9 cellular contexts compared by ENCODE assay signal in the genomic region with DNA sequence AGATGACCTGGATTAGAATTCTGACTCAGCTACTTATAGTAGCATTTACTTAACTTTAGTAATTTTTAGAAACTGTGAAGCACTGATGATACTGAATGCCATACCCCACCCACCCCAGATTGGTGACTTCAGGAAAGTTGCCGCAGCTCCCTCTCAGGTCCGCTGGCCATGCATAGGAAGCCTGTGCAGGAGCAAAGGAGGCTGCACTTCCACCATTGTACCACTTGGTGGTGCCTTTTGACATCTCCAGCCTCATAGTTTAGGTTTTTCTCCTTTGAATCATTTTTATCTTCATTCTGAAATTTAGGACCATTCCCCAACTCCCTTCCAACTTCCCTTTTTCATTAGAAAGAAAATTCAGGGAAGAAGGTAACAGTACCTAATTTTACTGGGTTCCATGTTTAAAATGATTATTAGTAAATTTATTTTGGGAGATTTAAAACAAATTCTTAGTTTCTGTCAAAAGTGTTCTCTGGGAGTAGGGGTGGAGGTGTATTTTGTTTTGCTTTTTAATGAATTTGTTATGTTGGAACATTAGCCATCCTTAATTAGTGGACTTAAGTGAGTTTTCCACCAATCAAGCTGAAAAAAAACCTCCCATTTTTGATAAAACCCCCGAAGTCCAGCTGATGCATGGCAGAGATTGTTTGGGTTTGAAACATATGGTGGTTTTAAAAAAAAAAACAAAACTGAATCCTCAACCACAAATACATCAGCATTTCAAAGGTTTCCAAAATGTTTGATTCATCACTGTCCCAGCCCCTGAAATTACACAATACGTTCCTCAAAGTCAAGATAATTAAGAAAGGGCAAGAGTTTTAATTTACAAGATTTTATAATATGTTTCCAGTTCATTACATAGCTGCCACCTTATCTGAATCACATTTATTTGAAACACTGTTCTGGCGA.
DNase-seq lines count a peak whose midpoint lies in the region; ATAC-seq and TF ChIP-seq lines count a peak whose summit lies in the region.
"Had no signal": no experiment of that assay in that cellular context is flagged by ENCODE, and none has a peak within 500 bp of the region (broad histone marks: within the 10 kb centered on the region; RNA-seq: fewer than 3 reads in every experiment).

No MANE protein-coding gene starts in this region.

- TF ChIP-seq CTCF in GM06990 (IDR thresholded peaks at IDR 0.05; ENCODE audit: insufficient read depth, low read length, poor library complexity, severe bottlenecking) (peak; percentile 85), ascending aorta (IDR thresholded peaks at IDR 0.05) (peak; percentile 47 to 89 (median 86))

- no peaks in the 10 kb centered on the region for H3K9me3 Mint-ChIP-seq in stimulated activated memory B cell treated with anti-CD40 and anti-IgM and Interleukin-4, amounts not matched to agents 10 μg/mL and 1 μg/mL and 100 μg/mL, for 72 hours
- H3K9me3 Mint-ChIP-seq: central memory CD8-positive, alpha-beta T cell had no signal

- no peaks in the 10 kb centered on the region for H3K27me3 Mint-ChIP-seq in stimulated activated memory B cell treated with anti-CD40 and anti-IgM and Interleukin-4, amounts not matched to agents 10 μg/mL and 1 μg/mL and 100 μg/mL, for 72 hours
- H3K27me3 Mint-ChIP-seq: central memory CD8-positive, alpha-beta T cell had no signal

- no peaks in the 10 kb centered on the region for H3K4me1 Mint-ChIP-seq in stimulated activated memory B cell treated with anti-CD40 and anti-IgM and Interleukin-4, amounts not matched to agents 10 μg/mL and 1 μg/mL and 100 μg/mL, for 72 hours
- H3K4me1 Mint-ChIP-seq: central memory CD8-positive, alpha-beta T cell had no signal

- in situ Hi-C loops in KBM-7 (cut with MboI; ENCODE audit: low pct_unique_long_range_greater_than_20kb, low sequenced_read_pairs): no loop called here

- H3K27me3 ChIP-seq in GM06990 (replicated peaks; ENCODE audit: control insufficient read depth, insufficient read depth, low read length): no peaks in the 10 kb centered on the region
- H3K27me3 ChIP-seq in ascending aorta: no peaks in the 10 kb centered on the region

- H3K27ac ChIP-seq in ascending aorta: no peak overlapping the region

- H3K4me3 Mint-ChIP-seq in stimulated activated memory B cell treated with anti-CD40 and anti-IgM and Interleukin-4, amounts not matched to agents 10 μg/mL and 1 μg/mL and 100 μg/mL, for 72 hours: no peak overlapping the region
- H3K4me3 Mint-ChIP-seq: central memory CD8-positive, alpha-beta T cell had no signal

- peak; percentile 37 for DNase-seq in GM06990 (ENCODE audit: extremely low read depth, insufficient read length)
- DNase-seq in KBM-7: peak; percentile 70
- DNase-seq in SK-N-DZ (ENCODE audit: low spot score): peak; percentile 59
- peak in 1 of 2 donors; percentile 65 for DNase-seq in ascending aorta (ENCODE audit: low spot score in 2 of 2)
- DNase-seq in iPS DF 4.7 (ENCODE audit: extremely low read depth, low spot score): peak; percentile 51
- DNase-seq in stimulated activated CD4-positive, alpha-beta T cell treated with anti-CD3 and anti-CD28 coated beads, Interleukin-12 subunit alpha, Interleukin-12 subunit beta, amount 100 ng/mL, for 4 hours: peak; percentile 17

- H3K27ac Mint-ChIP-seq in stimulated activated memory B cell treated with anti-CD40 and anti-IgM and Interleukin-4, amounts not matched to agents 10 μg/mL and 1 μg/mL and 100 μg/mL, for 72 hours: no peak overlapping the region

- no peaks in the 10 kb centered on the region; the same call in 1 of the 2 replicates for H3K36me3 ChIP-seq in GM06990 (ENCODE audit: control insufficient read depth, insufficient read depth, low read length)
- H3K36me3 ChIP-seq in ascending aorta: peaks cover 3 to 9% of the 10 kb centered on the region in 2 donors

- H3K4me3 ChIP-seq in GM06990 (replicated peaks; ENCODE audit: low read depth, low read length) (no peak overlapping the region), ascending aorta (no peak overlapping the region)

- ATAC-seq in GM21717 (IDR thresholded peaks at IDR 0.05; ENCODE audit: unreplicated experiment): peak; percentile 73
- ATAC-seq in stimulated activated memory B cell treated with anti-CD40 and anti-IgM and Interleukin-4, amounts not matched to agents 10 μg/mL and 1 μg/mL and 100 μg/mL, for 72 hours: no peak

- H3K36me3 Mint-ChIP-seq in stimulated activated memory B cell treated with anti-CD40 and anti-IgM and Interleukin-4, amounts not matched to agents 10 μg/mL and 1 μg/mL and 100 μg/mL, for 72 hours: peaks cover 36% of the 10 kb centered on the region

- intact Hi-C loops in ascending aorta (cut with DNase I): loop anchor here (2.0 to 10.0 kb wide), 2 partner anchors 174 to 502 kb away; no protein-coding TSS in a partner anchor

- no peaks in the 10 kb centered on the region for H3K4me1 ChIP-seq in ascending aorta

- no peaks in the 10 kb centered on the region for H3K9me3 ChIP-seq in ascending aorta
